1 cellular context compared by ENCODE assay signal in genomic region chrX:118534716-118535493, GRCh38.
TF ChIP-seq lines count a peak whose summit lies in the region.

No MANE protein-coding gene starts in this region.

TF ChIP-seq in IMR-90, 13 proteins besides CTCF, POLR2A, EP300 and RAD21 (continued from another document):
- no peak for TF ChIP-seq NFE2L2 (IDR thresholded peaks at IDR 0.05; ENCODE audit: low read depth, low read length)
- no peak for TF ChIP-seq RCOR1 (IDR thresholded peaks at IDR 0.05; ENCODE audit: insufficient replicate concordance, low read length)
- no peak for TF ChIP-seq CEBPB (IDR thresholded peaks at IDR 0.05; ENCODE audit: low read depth, low read length)
- TF ChIP-seq RFX5 (IDR thresholded peaks at IDR 0.05; ENCODE audit: low read depth, low read length), result no peak
- no peak for TF ChIP-seq MAFK (IDR thresholded peaks at IDR 0.05; ENCODE audit: low read depth, low read length)
- TF ChIP-seq, protein P1, sequence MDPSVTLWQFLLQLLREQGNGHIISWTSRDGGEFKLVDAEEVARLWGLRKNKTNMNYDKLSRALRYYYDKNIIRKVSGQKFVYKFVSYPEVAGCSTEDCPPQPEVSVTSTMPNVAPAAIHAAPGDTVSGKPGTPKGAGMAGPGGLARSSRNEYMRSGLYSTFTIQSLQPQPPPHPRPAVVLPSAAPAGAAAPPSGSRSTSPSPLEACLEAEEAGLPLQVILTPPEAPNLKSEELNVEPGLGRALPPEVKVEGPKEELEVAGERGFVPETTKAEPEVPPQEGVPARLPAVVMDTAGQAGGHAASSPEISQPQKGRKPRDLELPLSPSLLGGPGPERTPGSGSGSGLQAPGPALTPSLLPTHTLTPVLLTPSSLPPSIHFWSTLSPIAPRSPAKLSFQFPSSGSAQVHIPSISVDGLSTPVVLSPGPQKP (IDR thresholded peaks at IDR 0.05; ENCODE audit: borderline replicate concordance, low read depth, low read length), result no peak
